Comparison of ENCODE assay signal across 2 cellular contexts in the genomic region with DNA sequence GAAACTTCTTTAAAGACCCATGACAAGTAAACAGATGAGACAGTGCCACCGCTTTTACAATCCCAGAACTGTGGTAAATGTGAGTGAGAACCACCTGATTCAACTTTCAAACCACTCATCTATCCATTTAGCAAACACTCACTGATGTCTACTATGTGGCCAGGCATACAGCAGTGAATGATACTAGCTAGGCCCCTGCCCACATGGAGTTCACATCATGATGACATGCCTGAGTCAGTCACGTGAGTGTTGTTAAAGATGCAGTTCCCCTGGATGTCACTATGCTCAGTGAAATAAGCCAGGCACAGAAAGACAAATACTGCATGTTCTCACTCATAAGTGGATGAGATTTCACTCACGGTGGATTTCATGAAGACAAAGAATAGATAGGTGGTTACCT.
TF ChIP-seq lines count a peak whose summit lies in the region.

No MANE protein-coding gene starts in this region.

TF ChIP-seq in SK-N-SH treated with all-trans-retinoic acid at 6 μM for 48 hours, 23 proteins besides CTCF, POLR2A, EP300 and RAD21 (continued from another document):
- TF ChIP-seq CSRNP3 (CRISPR knock-in tag; IDR thresholded peaks at IDR 0.05) (no peak), OSR1 (CRISPR knock-in tag; IDR thresholded peaks at IDR 0.05) (no peak), GLIS3 (CRISPR knock-in tag; IDR thresholded peaks at IDR 0.05) (no peak), ZFP3 (CRISPR knock-in tag; IDR thresholded peaks at IDR 0.05) (no peak), ESRRG (CRISPR knock-in tag; IDR thresholded peaks at IDR 0.05) (no peak), ZNF8 (CRISPR knock-in tag; IDR thresholded peaks at IDR 0.05) (no peak), ARNTL (CRISPR knock-in tag; IDR thresholded peaks at IDR 0.05; ENCODE audit: borderline replicate concordance, low read depth) (no peak), ZNF70 (CRISPR knock-in tag; IDR thresholded peaks at IDR 0.05) (no peak), SNAI2 (CRISPR knock-in tag; IDR thresholded peaks at IDR 0.05) (no peak), CSDC2 (CRISPR knock-in tag; IDR thresholded peaks at IDR 0.05) (no peak), PATZ1 (CRISPR knock-in tag; IDR thresholded peaks at IDR 0.05; ENCODE audit: borderline replicate concordance) (no peak), BACH2 (CRISPR knock-in tag; IDR thresholded peaks at IDR 0.05; ENCODE audit: borderline replicate concordance) (no peak)
- TF ChIP-seq, protein P1, sequence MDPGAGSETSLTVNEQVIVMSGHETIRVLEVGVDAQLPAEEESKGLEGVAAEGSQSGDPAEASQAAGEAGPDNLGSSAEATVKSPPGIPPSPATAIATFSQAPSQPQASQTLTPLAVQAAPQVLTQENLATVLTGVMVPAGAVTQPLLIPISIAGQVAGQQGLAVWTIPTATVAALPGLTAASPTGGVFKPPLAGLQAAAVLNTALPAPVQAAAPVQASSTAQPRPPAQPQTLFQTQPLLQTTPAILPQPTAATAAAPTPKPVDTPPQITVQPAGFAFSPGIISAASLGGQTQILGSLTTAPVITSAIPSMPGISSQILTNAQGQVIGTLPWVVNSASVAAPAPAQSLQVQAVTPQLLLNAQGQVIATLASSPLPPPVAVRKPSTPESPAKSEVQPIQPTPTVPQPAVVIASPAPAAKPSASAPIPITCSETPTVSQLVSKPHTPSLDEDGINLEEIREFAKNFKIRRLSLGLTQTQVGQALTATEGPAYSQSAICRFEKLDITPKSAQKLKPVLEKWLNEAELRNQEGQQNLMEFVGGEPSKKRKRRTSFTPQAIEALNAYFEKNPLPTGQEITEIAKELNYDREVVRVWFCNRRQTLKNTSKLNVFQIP (CRISPR knock-in tag; IDR thresholded peaks at IDR 0.05; ENCODE audit: borderline replicate concordance, low read depth): no peak

TF ChIP-seq in SK-N-SH, 30 proteins besides CTCF, POLR2A, EP300 and RAD21 (continued from another document):
- no peak for TF ChIP-seq SIN3A (IDR thresholded peaks at IDR 0.05; ENCODE audit: borderline replicate concordance, low read depth, low read length)
- no peak for TF ChIP-seq RCOR1 (IDR thresholded peaks at IDR 0.05; ENCODE audit: low read length)
- no peak for TF ChIP-seq TCF12 (IDR thresholded peaks at IDR 0.05)
- TF ChIP-seq ELF1 (IDR thresholded peaks at IDR 0.05): no peak
- TF ChIP-seq, protein P2, sequence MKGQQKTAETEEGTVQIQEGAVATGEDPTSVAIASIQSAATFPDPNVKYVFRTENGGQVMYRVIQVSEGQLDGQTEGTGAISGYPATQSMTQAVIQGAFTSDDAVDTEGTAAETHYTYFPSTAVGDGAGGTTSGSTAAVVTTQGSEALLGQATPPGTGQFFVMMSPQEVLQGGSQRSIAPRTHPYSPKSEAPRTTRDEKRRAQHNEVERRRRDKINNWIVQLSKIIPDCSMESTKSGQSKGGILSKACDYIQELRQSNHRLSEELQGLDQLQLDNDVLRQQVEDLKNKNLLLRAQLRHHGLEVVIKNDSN (IDR thresholded peaks at IDR 0.05; ENCODE audit: borderline replicate concordance, low read depth): no peak
- TF ChIP-seq RFX5 (IDR thresholded peaks at IDR 0.05; ENCODE audit: low read length): no peak
- no peak for TF ChIP-seq MEF2A (IDR thresholded peaks at IDR 0.05; ENCODE audit: borderline replicate concordance, low read depth)
- TF ChIP-seq MAX (IDR thresholded peaks at IDR 0.05; ENCODE audit: low read depth): no peak
- TF ChIP-seq, protein P3, sequence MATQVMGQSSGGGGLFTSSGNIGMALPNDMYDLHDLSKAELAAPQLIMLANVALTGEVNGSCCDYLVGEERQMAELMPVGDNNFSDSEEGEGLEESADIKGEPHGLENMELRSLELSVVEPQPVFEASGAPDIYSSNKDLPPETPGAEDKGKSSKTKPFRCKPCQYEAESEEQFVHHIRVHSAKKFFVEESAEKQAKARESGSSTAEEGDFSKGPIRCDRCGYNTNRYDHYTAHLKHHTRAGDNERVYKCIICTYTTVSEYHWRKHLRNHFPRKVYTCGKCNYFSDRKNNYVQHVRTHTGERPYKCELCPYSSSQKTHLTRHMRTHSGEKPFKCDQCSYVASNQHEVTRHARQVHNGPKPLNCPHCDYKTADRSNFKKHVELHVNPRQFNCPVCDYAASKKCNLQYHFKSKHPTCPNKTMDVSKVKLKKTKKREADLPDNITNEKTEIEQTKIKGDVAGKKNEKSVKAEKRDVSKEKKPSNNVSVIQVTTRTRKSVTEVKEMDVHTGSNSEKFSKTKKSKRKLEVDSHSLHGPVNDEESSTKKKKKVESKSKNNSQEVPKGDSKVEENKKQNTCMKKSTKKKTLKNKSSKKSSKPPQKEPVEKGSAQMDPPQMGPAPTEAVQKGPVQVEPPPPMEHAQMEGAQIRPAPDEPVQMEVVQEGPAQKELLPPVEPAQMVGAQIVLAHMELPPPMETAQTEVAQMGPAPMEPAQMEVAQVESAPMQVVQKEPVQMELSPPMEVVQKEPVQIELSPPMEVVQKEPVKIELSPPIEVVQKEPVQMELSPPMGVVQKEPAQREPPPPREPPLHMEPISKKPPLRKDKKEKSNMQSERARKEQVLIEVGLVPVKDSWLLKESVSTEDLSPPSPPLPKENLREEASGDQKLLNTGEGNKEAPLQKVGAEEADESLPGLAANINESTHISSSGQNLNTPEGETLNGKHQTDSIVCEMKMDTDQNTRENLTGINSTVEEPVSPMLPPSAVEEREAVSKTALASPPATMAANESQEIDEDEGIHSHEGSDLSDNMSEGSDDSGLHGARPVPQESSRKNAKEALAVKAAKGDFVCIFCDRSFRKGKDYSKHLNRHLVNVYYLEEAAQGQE (IDR thresholded peaks at IDR 0.05; ENCODE audit: low read depth, low read length): no peak
- TF ChIP-seq JUND (IDR thresholded peaks at IDR 0.05): no peak
- no peak for TF ChIP-seq MXI1 (IDR thresholded peaks at IDR 0.05; ENCODE audit: low read depth, low read length)
- no peak for TF ChIP-seq GATA2 (CRISPR knock-in tag; IDR thresholded peaks at IDR 0.05)
